6 cellular contexts compared by ENCODE assay signal in genomic region chr16:12398736-12399047, GRCh38.
"Had no signal": no experiment of that assay in that cellular context is flagged by ENCODE, and none has a peak within 500 bp of the region (broad histone marks: within the 10 kb centered on the region; RNA-seq: fewer than 3 reads in every experiment).

No MANE protein-coding gene starts in this region.

- H3K4me1 ChIP-seq: HAP-1 had no signal

- FAIRE-seq: HTR-8/SVneo had no signal

- H3K4me3 ChIP-seq: GM23338, HAP-1 had no signal

- ATAC-seq: GM23338, HCT116 had no signal

- DNase-seq: H7, HFFc6 had no signal

- H3K36me3 ChIP-seq: HAP-1 had no signal

- H2AFZ ChIP-seq: GM23338 had no signal

- H3K9me3 ChIP-seq: HAP-1 had no signal

- H3K4me2 ChIP-seq: GM23338 had no signal
